In the genomic region with DNA sequence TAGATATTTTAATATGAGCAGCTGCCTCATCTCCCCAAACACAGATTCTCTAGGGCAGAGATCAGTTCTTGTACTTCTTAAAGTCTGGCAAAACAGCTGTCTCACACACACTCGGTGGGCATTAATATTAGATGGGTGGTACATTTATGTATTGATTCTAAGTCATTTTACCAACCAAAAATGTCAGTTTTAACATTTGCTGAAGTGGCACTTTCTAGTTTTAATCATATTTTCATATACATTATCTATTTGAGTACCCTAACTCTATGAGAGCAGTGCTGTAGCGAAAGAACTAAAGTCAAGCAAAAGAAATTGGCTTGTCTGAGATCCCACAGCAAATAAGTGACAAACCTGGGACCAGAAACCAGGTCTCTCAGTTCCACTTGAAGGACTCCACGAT, we compare ENCODE assay signal across 11 cellular contexts.
"Had no signal": no experiment of that assay in that cellular context is flagged by ENCODE, and none has a peak within 500 bp of the region (broad histone marks: within the 10 kb centered on the region; RNA-seq: fewer than 3 reads in every experiment).

No MANE protein-coding gene starts in this region.

- H3K9me3 ChIP-seq: HAP-1 had no signal

- H3K36me3 ChIP-seq: HAP-1 had no signal

- H3K9ac ChIP-seq: GM23248 had no signal

- DNase-seq: GM23248, GOT3, H7, H9, HCEC 1CT, HFFc6 had no signal

- H3K4me3 ChIP-seq: GM23248, GM23338, HAP-1 had no signal

- ATAC-seq: GM23338, HCT116 had no signal

- H2AFZ ChIP-seq: GM23248, GM23338 had no signal

- H3K27ac ChIP-seq: GM23248 had no signal

- FAIRE-seq: H1, H54 had no signal

- H3K4me2 ChIP-seq: GM23338 had no signal
